Comparison of ENCODE assay signal across 30 cellular contexts in the genomic region with DNA sequence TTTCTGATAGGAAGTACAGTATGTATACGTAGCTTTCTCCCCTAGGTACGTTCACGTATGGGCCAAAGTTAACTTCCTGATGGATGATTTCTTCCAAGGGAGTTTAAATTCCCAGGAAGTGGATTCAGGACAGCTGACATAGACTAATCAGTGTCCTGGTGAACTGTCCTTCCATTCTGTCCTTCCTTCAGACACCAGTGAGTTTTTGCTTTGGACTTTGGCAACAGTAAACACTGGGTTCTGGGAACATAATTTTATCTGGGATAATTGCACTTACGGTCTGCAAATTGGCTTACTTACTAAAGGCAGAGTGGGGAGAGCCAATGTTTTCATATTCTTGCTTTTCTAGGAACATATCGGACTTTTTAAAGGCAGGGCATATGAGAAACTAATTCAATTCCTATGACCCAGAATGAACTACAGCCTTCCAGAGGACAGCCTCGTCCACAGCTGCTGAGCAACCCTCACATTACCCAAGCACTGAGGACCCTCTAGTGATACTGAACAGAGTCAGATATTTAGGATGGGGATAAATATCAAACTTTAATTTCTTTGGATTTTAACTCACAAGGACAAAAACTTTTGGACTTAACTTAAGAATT.
"Had no signal": no experiment of that assay in that cellular context is flagged by ENCODE, and none has a peak within 500 bp of the region (broad histone marks: within the 10 kb centered on the region; RNA-seq: fewer than 3 reads in every experiment).

No MANE protein-coding gene starts in this region.

- H3K9me3 ChIP-seq: adrenal gland, breast epithelium, SJSA1 had no signal

- H3K27me3 ChIP-seq: adrenal gland, breast epithelium, SJSA1 had no signal

- ATAC-seq: activated CD8-positive, alpha-beta T cell treated with anti-CD3 and anti-CD28 coated beads, Interleukin-2, amount 10 ng/mL, durations not matched to agents 7 days and 5 days; Panc1; T-helper 17 cell; WTC11 had no signal

- H3K4me3 ChIP-seq: adrenal gland, breast epithelium, SJSA1 had no signal

- H3K36me3 ChIP-seq: adrenal gland, breast epithelium, SJSA1 had no signal

- H3K4me1 ChIP-seq: adrenal gland, breast epithelium, SJSA1 had no signal

- H3K27ac ChIP-seq: adrenal gland, breast epithelium, SJSA1 had no signal

- DNase-seq: activated CD4-positive, alpha-beta T cell treated with anti-CD3 and anti-CD28 coated beads for 48 hours; activated CD4-positive, alpha-beta T cell treated with anti-CD3 and anti-CD28 coated beads, Interleukin-2, amount 50 U/mL, for 4 hours; activated CD4-positive, CD25-positive, alpha-beta regulatory T cell treated with anti-CD3 and anti-CD28 coated beads, Interleukin-2, amount 50 U/mL, for 72 hours; activated CD8-positive, alpha-beta memory T cell treated with anti-CD3 and anti-CD28 coated beads, Interleukin-2, amount 50 U/mL, for 48 hours; activated CD8-positive, alpha-beta T cell treated with anti-CD3 and anti-CD28 coated beads, Interleukin-2, amount 10 ng/mL, durations not matched to agents 7 days and 5 days; activated naive CD4-positive, alpha-beta T cell treated with anti-CD3 and anti-CD28 coated beads, Interleukin-2, amount 50 U/mL, for 16 hours; activated naive CD8-positive, alpha-beta T cell treated with anti-CD3 and anti-CD28 coated beads, Interleukin-2, amount 10 ng/mL, durations not matched to agents 7 days and 5 days; activated T-cell treated with anti-CD3 and anti-CD28 coated beads, Interleukin-2, amount 50 U/mL, for 1 hour; adrenal gland; anterior cingulate cortex; Kasumi-1; KBM-7; NCI-H1048; NCI-H1694; NCI-H2029; NCI-H2107; NCI-H2171 treated with DMSO at 0.1 percent for 48 hours; NCI-H226; NCI-H526 treated with DMSO at 0.1 percent for 48 hours; NCI-H82; NK-92 treated with Interleukin-12 subunit alpha and Interleukin-12 subunit beta, amount 100 ng/mL, for 24 hours; OCI-M1; RPMI8226; SHP77; T-helper 17 cell; T-helper 9 cell had no signal
